15 cellular contexts compared by ENCODE assay signal in genomic region chr11:74755395-74755995, GRCh38. TPM values are rescaled to one million over a fixed set of nuclear protein-coding genes. Genes with fewer than 3 reads are reported as not detected.
DNase-seq lines count a peak whose midpoint lies in the region; ATAC-seq, FAIRE-seq and TF ChIP-seq lines count a peak whose summit lies in the region.
"Had no signal": no experiment of that assay in that cellular context is flagged by ENCODE, and none has a peak within 500 bp of the region (broad histone marks: within the 10 kb centered on the region; RNA-seq: fewer than 3 reads in every experiment).

No MANE protein-coding gene starts in this region.

- H3K4me3 ChIP-seq in PC-3 (ENCODE audit: low read length), result peak overlapping the region; percentile 59
- H3K4me3 ChIP-seq: coronary artery, heart right ventricle had no signal

- peak; percentile 10 for ATAC-seq in PC-3
- peak in 2 of 3 donors; percentile 40 to 47 for ATAC-seq in natural killer cell
- no peak for ATAC-seq in GM21526 (IDR thresholded peaks at IDR 0.05; ENCODE audit: low FRiP score, unreplicated experiment)

- H3K27ac Mint-ChIP-seq in endothelial cell (ENCODE audit: unreplicated experiment) (peak overlapping the region; percentile 48), natural killer cell (peak overlapping the region; percentile 2 to 14), glutamatergic neuron (ENCODE audit: unreplicated experiment) (no peak overlapping the region)
- H3K27ac Mint-ChIP-seq in activated T-helper 1 cell treated with anti-CD3 and anti-CD28 coated beads, Interleukin-12 subunit alpha, Interleukin-12 subunit beta, Interleukin-2, Interleukin-4 antibody, amounts not matched to agents 30 ng/mL and 10 ng/mL and 1 ng/mL, durations not matched to agents 14 hours and 24 hours and 36 hours, result no peak overlapping the region

- no peaks in the 10 kb centered on the region for H3K9me2 ChIP-seq in PC-3 (replicated peaks; ENCODE audit: low read length)

- POLR2A ChIA-PET in PC-3 (lab: Charles Lee; ENCODE audit: unreplicated experiment), result no interaction called here

- H3K27ac ChIP-seq in PC-3 (ENCODE audit: low read length), result peak overlapping the region; percentile 80
- H3K27ac ChIP-seq: coronary artery had no signal

- H3K27me3 Mint-ChIP-seq in endothelial cell (ENCODE audit: unreplicated experiment), result peaks cover 5% of the 10 kb centered on the region
- no peaks in the 10 kb centered on the region for H3K27me3 Mint-ChIP-seq in natural killer cell (ENCODE audit: low read depth in 2 of 2)
- H3K27me3 Mint-ChIP-seq in glutamatergic neuron (ENCODE audit: unreplicated experiment), result no peaks in the 10 kb centered on the region
- no peaks in the 10 kb centered on the region for H3K27me3 Mint-ChIP-seq in activated T-helper 1 cell treated with anti-CD3 and anti-CD28 coated beads, Interleukin-12 subunit alpha, Interleukin-12 subunit beta, Interleukin-2, Interleukin-4 antibody, amounts not matched to agents 30 ng/mL and 10 ng/mL and 1 ng/mL, durations not matched to agents 14 hours and 24 hours and 36 hours (ENCODE audit: insufficient read depth)
- H3K27me3 Mint-ChIP-seq: CD4-positive, alpha-beta memory T cell had no signal

- H3K9me3 ChIP-seq in PC-3 (ENCODE audit: low read length), result no peaks in the 10 kb centered on the region

- H3F3A ChIP-seq in PC-3 (ENCODE audit: low read length, unreplicated experiment), result peaks cover 10% of the 10 kb centered on the region

- no peaks in the 10 kb centered on the region for H3K9me3 Mint-ChIP-seq in endothelial cell (ENCODE audit: unreplicated experiment)
- no peaks in the 10 kb centered on the region for H3K9me3 Mint-ChIP-seq in natural killer cell
- H3K9me3 Mint-ChIP-seq in glutamatergic neuron (ENCODE audit: unreplicated experiment), result no peaks in the 10 kb centered on the region
- H3K9me3 Mint-ChIP-seq in activated T-helper 1 cell treated with anti-CD3 and anti-CD28 coated beads, Interleukin-12 subunit alpha, Interleukin-12 subunit beta, Interleukin-2, Interleukin-4 antibody, amounts not matched to agents 30 ng/mL and 10 ng/mL and 1 ng/mL, durations not matched to agents 14 hours and 24 hours and 36 hours, result peaks cover 6% of the 10 kb centered on the region

- peaks cover 36% of the 10 kb centered on the region for H3K4me1 ChIP-seq in PC-3 (ENCODE audit: insufficient read depth, low read length)

- peaks cover 30% of the 10 kb centered on the region for H4K20me1 ChIP-seq in PC-3 (ENCODE audit: low read length)

- no peaks in the 10 kb centered on the region for H3K36me3 ChIP-seq in PC-3 (ENCODE audit: low read depth, low read length)
- H3K36me3 ChIP-seq: heart right ventricle had no signal

- H3K9ac ChIP-seq in PC-3 (ENCODE audit: low read length), result no peak overlapping the region

- H3K4me3 Mint-ChIP-seq in endothelial cell (ENCODE audit: unreplicated experiment), result peak overlapping the region; percentile 7
- H3K4me3 Mint-ChIP-seq in natural killer cell, result no peak overlapping the region
- H3K4me3 Mint-ChIP-seq in glutamatergic neuron (ENCODE audit: unreplicated experiment), result no peak overlapping the region
- no peak overlapping the region for H3K4me3 Mint-ChIP-seq in activated T-helper 1 cell treated with anti-CD3 and anti-CD28 coated beads, Interleukin-12 subunit alpha, Interleukin-12 subunit beta, Interleukin-2, Interleukin-4 antibody, amounts not matched to agents 30 ng/mL and 10 ng/mL and 1 ng/mL, durations not matched to agents 14 hours and 24 hours and 36 hours

- H3K4me1 Mint-ChIP-seq in endothelial cell (ENCODE audit: unreplicated experiment) (peaks cover 18% of the 10 kb centered on the region), natural killer cell (peaks cover 20 to 29% of the 10 kb centered on the region in 2 donors), glutamatergic neuron (ENCODE audit: low read depth, unreplicated experiment) (no peaks in the 10 kb centered on the region)
- peaks cover 20% of the 10 kb centered on the region for H3K4me1 Mint-ChIP-seq in activated T-helper 1 cell treated with anti-CD3 and anti-CD28 coated beads, Interleukin-12 subunit alpha, Interleukin-12 subunit beta, Interleukin-2, Interleukin-4 antibody, amounts not matched to agents 30 ng/mL and 10 ng/mL and 1 ng/mL, durations not matched to agents 14 hours and 24 hours and 36 hours (ENCODE audit: low read depth)

- TF ChIP-seq POLR2A in H54 (IDR thresholded peaks at IDR 0.05; ENCODE audit: low read depth, low read length), result no peak

- H3K4me2 ChIP-seq in PC-3 (ENCODE audit: low read length), result peak overlapping the region; percentile 84

- no peaks in the 10 kb centered on the region for H3K27me3 ChIP-seq in PC-3 (ENCODE audit: low read length)
- H3K27me3 ChIP-seq: heart right ventricle had no signal

- H3K79me2 ChIP-seq in PC-3 (ENCODE audit: low read length), result peaks cover 60% of the 10 kb centered on the region

- H3K36me3 Mint-ChIP-seq in endothelial cell (ENCODE audit: low read depth, unreplicated experiment) (peaks cover 5% of the 10 kb centered on the region), natural killer cell (no peaks in the 10 kb centered on the region), glutamatergic neuron (ENCODE audit: unreplicated experiment) (no peaks in the 10 kb centered on the region)
- H3K36me3 Mint-ChIP-seq in activated T-helper 1 cell treated with anti-CD3 and anti-CD28 coated beads, Interleukin-12 subunit alpha, Interleukin-12 subunit beta, Interleukin-2, Interleukin-4 antibody, amounts not matched to agents 30 ng/mL and 10 ng/mL and 1 ng/mL, durations not matched to agents 14 hours and 24 hours and 36 hours (ENCODE audit: low read depth), result peaks cover 8% of the 10 kb centered on the region

- CTCF ChIA-PET in PC-3 (lab: Charles Lee), result interaction anchor here (0.7 kb wide), 1 partner anchor 366 kb away, joined by 3 read pairs; no protein-coding TSS in a partner anchor

- no TSS peak for BruUV-seq in PC-3 (replicated peaks; lab: Mats Ljungman, UMichigan)

- H2AFZ ChIP-seq in PC-3 (ENCODE audit: low read length), result no peak overlapping the region

- DNase-seq in H54 (ENCODE audit: insufficient read length, low spot score) (no peak), PC-3 (no peak), endothelial cell (ENCODE audit: low spot score) (no peak), natural killer cell (no peak), glutamatergic neuron (no peak), NCI-H2029 (lab: John Stamatoyannopoulos, UW) (no peak)
- DNase-seq in activated T-helper 1 cell treated with anti-CD3 and anti-CD28 coated beads, Interleukin-12 subunit alpha, Interleukin-12 subunit beta, Interleukin-2, Interleukin-4 antibody, amounts not matched to agents 30 ng/mL and 10 ng/mL and 1 ng/mL, durations not matched to agents 14 hours and 24 hours and 36 hours (ENCODE audit: low spot score), result no peak
- DNase-seq: activated CD4-positive, alpha-beta T cell treated with anti-CD3 and anti-CD28 coated beads for 48 hours; activated effector memory CD4-positive, alpha-beta T cell treated with anti-CD3 and anti-CD28 coated beads, Interleukin-2, amount 50 U/mL, for 16 hours; CD4-positive, alpha-beta memory T cell; heart right ventricle; substantia nigra had no signal

- FAIRE-seq in H54 (lab: Jason Lieb, UNC), result peak; percentile 30

- intact Hi-C loops in PC-3 (cut with micrococcal nuclease) (loop anchor here (10.0 kb wide), 1 partner anchor 169 kb away; no protein-coding TSS in a partner anchor), natural killer cell (cut with micrococcal nuclease) (no loop called here)
- intact Hi-C loops in activated T-helper 1 cell treated with anti-CD3 and anti-CD28 coated beads, Interleukin-12 subunit alpha, Interleukin-12 subunit beta, Interleukin-2, Interleukin-4 antibody, amounts not matched to agents 30 ng/mL and 10 ng/mL and 1 ng/mL, durations not matched to agents 14 hours and 24 hours and 36 hours (cut with micrococcal nuclease), result no loop called here

- TF ChIP-seq CTCF in PC-3 (conservative IDR thresholded peaks at IDR 0.05; ENCODE audit: low read depth, low read length) (no peak), endothelial cell (IDR thresholded peaks at IDR 0.05; ENCODE audit: unreplicated experiment) (no peak), natural killer cell (IDR thresholded peaks at IDR 0.05) (no peak), glutamatergic neuron (IDR thresholded peaks at IDR 0.05; ENCODE audit: partially characterized antibody, unreplicated experiment) (no peak)

RNA-seq across cellular contexts. Expression of gene RNF169, which starts 6.8 kb away (rescaled TPM):
- 20.4 and 20.8 TPM in 2 replicates for total RNA-seq in PC-3 (2014; rRNA removed)
- total RNA-seq in endothelial cell (ENCODE audit: unreplicated experiment), result 16.8 TPM
- 10 to 100 TPM; 29.1 to 39.8 (median 37.9) TPM for total RNA-seq in natural killer cell
- total RNA-seq in glutamatergic neuron (ENCODE audit: unreplicated experiment), result 7.1 TPM
- 14.8 and 15.3 TPM in 2 replicates for total RNA-seq in activated T-helper 1 cell treated with anti-CD3 and anti-CD28 coated beads, Interleukin-12 subunit alpha, Interleukin-12 subunit beta, Interleukin-2, Interleukin-4 antibody, amounts not matched to agents 30 ng/mL and 10 ng/mL and 1 ng/mL, durations not matched to agents 14 hours and 24 hours and 36 hours

RNA-seq across cellular contexts. Expression of gene CHRDL2, which starts 24.3 kb away (rescaled TPM):
- not detected in 2 replicates for total RNA-seq in PC-3 (2014; rRNA removed)
- total RNA-seq in endothelial cell (ENCODE audit: unreplicated experiment), result 0.21 TPM
- not detected for total RNA-seq in natural killer cell
- total RNA-seq in glutamatergic neuron (ENCODE audit: unreplicated experiment), result not detected
- total RNA-seq in activated T-helper 1 cell treated with anti-CD3 and anti-CD28 coated beads, Interleukin-12 subunit alpha, Interleukin-12 subunit beta, Interleukin-2, Interleukin-4 antibody, amounts not matched to agents 30 ng/mL and 10 ng/mL and 1 ng/mL, durations not matched to agents 14 hours and 24 hours and 36 hours, result not detected in 2 replicates
- total RNA-seq: CD4-positive, alpha-beta memory T cell; mononuclear cell had no signal

Comparison
In these comparisons a context has a peak if more than half of its experiments do, and no peak if none do; other contexts are left out.
1. H3K27ac Mint-ChIP-seq: peak in endothelial cell (single experiment) and natural killer cell (2 of 2); none in glutamatergic neuron (single experiment) and activated T-helper 1 cell treated with anti-CD3 and anti-CD28 coated beads, Interleukin-12 subunit alpha, Interleukin-12 subunit beta, Interleukin-2, Interleukin-4 antibody, amounts not matched to agents 30 ng/mL and 10 ng/mL and 1 ng/mL, durations not matched to agents 14 hours and 24 hours and 36 hours (single experiment).